ENCODE assay signal across 8 cellular contexts in genomic region chr17:82734987-82735866, GRCh38. TPM values are rescaled to one million over a fixed set of nuclear protein-coding genes. Genes with fewer than 3 reads are reported as not detected.
DNase-seq lines count a peak whose midpoint lies in the region; ATAC-seq, FAIRE-seq and TF ChIP-seq lines count a peak whose summit lies in the region.

Gene FN3K (plus strand): TSS chr17:82735615. CDS start chr17:82735637, 22 bp downstream.

- POLR2A ChIA-PET in activated CD8-positive, alpha-beta T cell treated with anti-CD3 and anti-CD28 coated beads, Interleukin-2, amount 10 ng/mL, durations not matched to agents 7 days and 5 days (lab: Charles Lee) = no interaction called here
- POLR2A ChIA-PET in endothelial cell of umbilical vein (lab: Charles Lee) = interaction anchor here (0.6 kb wide), 1 partner anchor 17 kb away, joined by 3 read pairs; no protein-coding TSS in a partner anchor

- H3K9me2 ChIP-seq in MM.1S (replicated peaks; ENCODE audit: insufficient read depth, low read length) = no peaks in the 10 kb centered on the region

- no peaks in the 10 kb centered on the region for H3K4me1 ChIP-seq in MM.1S (ENCODE audit: low read length)
- H3K4me1 ChIP-seq in endothelial cell of umbilical vein (ENCODE audit: control insufficient read depth, extremely low read depth, insufficient read depth, low read length) = no peaks in the 10 kb centered on the region

- no peaks in the 10 kb centered on the region for H3K79me2 ChIP-seq in MM.1S (ENCODE audit: low read length)
- H3K79me2 ChIP-seq in endothelial cell of umbilical vein (ENCODE audit: control insufficient read depth, insufficient read depth, low read length) = no peaks in the 10 kb centered on the region

- no peaks in the 10 kb centered on the region for H3K27me3 ChIP-seq in MM.1S (replicated peaks; ENCODE audit: insufficient read depth, low read length)
- H3K27me3 ChIP-seq in endothelial cell of umbilical vein (ENCODE audit: control insufficient read depth in 2 of 2, insufficient read depth in 2 of 2, low read length in 2 of 2) = no peaks in the 10 kb centered on the region

- FAIRE-seq in endothelial cell of umbilical vein (lab: Jason Lieb, UNC) = peak; percentile 74

- no peak for TF ChIP-seq CTCF in MM.1S (IDR thresholded peaks at IDR 0.05; ENCODE audit: low read length)
- TF ChIP-seq CTCF in endothelial cell of umbilical vein (IDR thresholded peaks at IDR 0.05; ENCODE audit: extremely low read depth in 1 of 2, insufficient read depth in 1 of 2, low read depth in 1 of 2, low read length in 2 of 2) = no peak

- H3K9me3 ChIP-seq in MM.1S (replicated peaks; ENCODE audit: insufficient read depth, low read length) (no peaks in the 10 kb centered on the region), endothelial cell of umbilical vein (replicated peaks; ENCODE audit: control insufficient read depth, insufficient read depth, low read length) (peaks cover 2% of the 10 kb centered on the region)

- H3K27ac Mint-ChIP-seq in activated CD8-positive, alpha-beta T cell treated with anti-CD3 and anti-CD28 coated beads, Interleukin-2, amount 10 ng/mL, durations not matched to agents 7 days and 5 days = peak within 1 kb of the TSS; percentile 20

- H3K36me3 Mint-ChIP-seq in activated CD8-positive, alpha-beta T cell treated with anti-CD3 and anti-CD28 coated beads, Interleukin-2, amount 10 ng/mL, durations not matched to agents 7 days and 5 days (ENCODE audit: low read depth) = peaks cover 39% of the 10 kb centered on the region

- no peak within 1 kb of the TSS for H2AFZ ChIP-seq in MM.1S (ENCODE audit: low read length)
- H2AFZ ChIP-seq in endothelial cell of umbilical vein (ENCODE audit: low read depth, low read length) = peak within 1 kb of the TSS; percentile 74

- H3K4me2 ChIP-seq in MM.1S (ENCODE audit: low read depth, low read length) = peak within 1 kb of the TSS; percentile 39; the same call in 1 of the 2 replicates
- peak within 1 kb of the TSS; percentile 32 for H3K4me2 ChIP-seq in endothelial cell of umbilical vein (ENCODE audit: insufficient read depth, low read length)

- H3K27ac ChIP-seq in MM.1S (ENCODE audit: low read length) (no peak within 1 kb of the TSS), endothelial cell of umbilical vein (ENCODE audit: insufficient read depth, low read depth, low read length) (no peak within 1 kb of the TSS)

- H4K20me1 ChIP-seq in MM.1S (ENCODE audit: insufficient read depth, low read length) (no peaks in the 10 kb centered on the region), endothelial cell of umbilical vein (replicated peaks; ENCODE audit: control insufficient read depth, extremely low read depth, insufficient read depth, low read length) (no peaks in the 10 kb centered on the region)

- H3K4me1 Mint-ChIP-seq in activated CD8-positive, alpha-beta T cell treated with anti-CD3 and anti-CD28 coated beads, Interleukin-2, amount 10 ng/mL, durations not matched to agents 7 days and 5 days (ENCODE audit: low read depth) = no peaks in the 10 kb centered on the region

- H3K9ac ChIP-seq in MM.1S (ENCODE audit: low read length) (no peak within 1 kb of the TSS), endothelial cell of umbilical vein (replicated peaks; ENCODE audit: extremely low read depth, insufficient read depth, low read length) (peak within 1 kb of the TSS; percentile 50)

- peaks cover 9% of the 10 kb centered on the region for H3K9me3 Mint-ChIP-seq in activated CD8-positive, alpha-beta T cell treated with anti-CD3 and anti-CD28 coated beads, Interleukin-2, amount 10 ng/mL, durations not matched to agents 7 days and 5 days (ENCODE audit: insufficient read depth)

- no peaks in the 10 kb centered on the region for H3K9me1 ChIP-seq in endothelial cell of umbilical vein (replicated peaks; ENCODE audit: control insufficient read depth, extremely low read depth, insufficient read depth, low read length)

- BruUV-seq in endothelial cell of umbilical vein (replicated peaks; lab: Mats Ljungman, UMichigan) = no TSS peak

- peak; percentile 79 for ATAC-seq in activated CD8-positive, alpha-beta T cell treated with anti-CD3 and anti-CD28 coated beads, Interleukin-2, amount 10 ng/mL, durations not matched to agents 7 days and 5 days
- ATAC-seq in HG03097 (IDR thresholded peaks at IDR 0.05; ENCODE audit: low FRiP score, unreplicated experiment) (no peak), GM21619 (IDR thresholded peaks at IDR 0.05; ENCODE audit: unreplicated experiment) (no peak)

- H3K36me3 ChIP-seq in MM.1S (replicated peaks; ENCODE audit: insufficient read depth, low read length) (no peaks in the 10 kb centered on the region), endothelial cell of umbilical vein (ENCODE audit: control insufficient read depth in 2 of 2, extremely low read depth in 1 of 2, insufficient read depth in 2 of 2, low read length in 2 of 2) (no peaks in the 10 kb centered on the region)

- no peaks in the 10 kb centered on the region for H3K27me3 Mint-ChIP-seq in activated CD8-positive, alpha-beta T cell treated with anti-CD3 and anti-CD28 coated beads, Interleukin-2, amount 10 ng/mL, durations not matched to agents 7 days and 5 days (ENCODE audit: low read depth)

- peak; percentile 59 for TF ChIP-seq POLR2A in endothelial cell of umbilical vein (IDR thresholded peaks at IDR 0.05; ENCODE audit: low read depth, low read length)

- peak within 1 kb of the TSS; percentile 42 for H3K4me3 Mint-ChIP-seq in activated CD8-positive, alpha-beta T cell treated with anti-CD3 and anti-CD28 coated beads, Interleukin-2, amount 10 ng/mL, durations not matched to agents 7 days and 5 days

- peak within 1 kb of the TSS; percentile 27; the same call in 1 of the 2 replicates for H3K4me3 ChIP-seq in MM.1S (ENCODE audit: low read length)
- peak within 1 kb of the TSS; percentile 45 to 81 (median 47) for H3K4me3 ChIP-seq in endothelial cell of umbilical vein (replicated peaks in 1 of 3; ENCODE audit: insufficient read depth in 1 of 3, low read depth in 1 of 3, low read length in 3 of 3)

- CTCF ChIA-PET in activated CD8-positive, alpha-beta T cell treated with anti-CD3 and anti-CD28 coated beads, Interleukin-2, amount 10 ng/mL, durations not matched to agents 7 days and 5 days (lab: Charles Lee) = no interaction called here
- CTCF ChIA-PET in endothelial cell of umbilical vein (lab: Charles Lee) = interaction anchor here (0.7 kb wide), 1 partner anchor 19 kb away, joined by 3 read pairs; the partner anchor contains the start of gene FN3KRP

- no peaks in the 10 kb centered on the region for H3F3A ChIP-seq in MM.1S (ENCODE audit: insufficient read depth, low read length)

- intact Hi-C loops in endothelial cell of umbilical vein (cut with micrococcal nuclease) = loop anchor here (1.0 kb wide), 2 partner anchors 16 to 19 kb away; partner anchors contain the start of gene FN3KRP

- dilution Hi-C loops in endothelial cell of umbilical vein (cut with MboI; ENCODE audit: extremely low pct_ligation_motif_present, low sequenced_read_pairs) = no loop called here

- DNase-seq in D341Med (ENCODE audit: low spot score) (peak; percentile 98), MM.1S (no peak), endothelial cell of umbilical vein (ENCODE audit: low read depth, low spot score) (peak; percentile 64), medulla oblongata (ENCODE audit: extremely low spot score) (peak; percentile 72), stromal cell of bone marrow (ENCODE audit: low read depth) (peak; percentile 24)
- DNase-seq in activated CD8-positive, alpha-beta T cell treated with anti-CD3 and anti-CD28 coated beads, Interleukin-2, amount 10 ng/mL, durations not matched to agents 7 days and 5 days = peak; percentile 40

TF ChIP-seq in endothelial cell of umbilical vein, 7 proteins besides CTCF, POLR2A, EP300 and RAD21:
- TF ChIP-seq POLR2AphosphoS5 (IDR thresholded peaks at IDR 0.05; ENCODE audit: insufficient read depth, low read depth, low read length) (peak; percentile 61), GATA2 (IDR thresholded peaks at IDR 0.05; ENCODE audit: insufficient read depth, insufficient read length, low read depth, low read length) (no peak)
- TF ChIP-seq, protein P1, sequence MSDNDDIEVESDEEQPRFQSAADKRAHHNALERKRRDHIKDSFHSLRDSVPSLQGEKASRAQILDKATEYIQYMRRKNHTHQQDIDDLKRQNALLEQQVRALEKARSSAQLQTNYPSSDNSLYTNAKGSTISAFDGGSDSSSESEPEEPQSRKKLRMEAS (IDR thresholded peaks at IDR 0.05; ENCODE audit: insufficient read depth, insufficient read length) = peak; percentile 15

RNA-seq across cellular contexts. Expression of gene FN3K, which starts in this region (rescaled TPM):
- 1 to 10 TPM; 1.7 to 1.9 TPM for total RNA-seq in activated CD8-positive, alpha-beta T cell treated with anti-CD3 and anti-CD28 coated beads, Interleukin-2, amount 10 ng/mL, durations not matched to agents 7 days and 5 days
- 8.3 and 12.0 TPM in 2 replicates for total RNA-seq in endothelial cell of umbilical vein
- 1.2 and 2.0 TPM in 2 replicates for polyA plus RNA-seq in endothelial cell of umbilical vein
- 1.5 and 1.9 TPM in 2 replicates for polyA plus RNA-seq in endothelial cell of umbilical vein (2011; cell fraction: cytosol; rRNA removed)
- polyA plus RNA-seq in endothelial cell of umbilical vein (2011; cell fraction: nucleus; rRNA removed) = 7.3 and 7.4 TPM in 2 replicates
- 6.1 and 16.4 TPM in 2 replicates for polyA plus RNA-seq in endothelial cell of umbilical vein (2012)
- polyA minus RNA-seq in endothelial cell of umbilical vein = 2.1 and 3.4 TPM in 2 replicates
- polyA minus RNA-seq in endothelial cell of umbilical vein (2011; cell fraction: cytosol; rRNA and poly(A)+ RNA removed) = 1.3 TPM
- polyA minus RNA-seq in endothelial cell of umbilical vein (2011; cell fraction: nucleus; rRNA and poly(A)+ RNA removed) = 2.6 and 2.9 TPM in 2 replicates
